Comparison of ENCODE assay signal across 8 cellular contexts in genomic region chr1:167375949-167376348, GRCh38.
"Had no signal": no experiment of that assay in that cellular context is flagged by ENCODE, and none has a peak within 500 bp of the region (broad histone marks: within the 10 kb centered on the region; RNA-seq: fewer than 3 reads in every experiment).

No MANE protein-coding gene starts in this region.

- ATAC-seq: GM23338, HepG2 had no signal

- H3K27ac ChIP-seq: HL-60, KMS-11 had no signal

- DNase-seq: H9, HCEC 1CT, HFFc6, KBM-7 had no signal

- H3K4me3 ChIP-seq: GM23338 had no signal
